2 cellular contexts compared by ENCODE assay signal in genomic region chr1:38918568-38918967, GRCh38.
TF ChIP-seq lines count a peak whose summit lies in the region.

No MANE protein-coding gene starts in this region.

TF ChIP-seq in SK-N-SH treated with all-trans-retinoic acid at 6 μM for 48 hours, 23 proteins besides CTCF, POLR2A, EP300 and RAD21 (continued from another document):
- TF ChIP-seq CSDC2 (CRISPR knock-in tag; IDR thresholded peaks at IDR 0.05), result no peak
- no peak for TF ChIP-seq ZNF70 (CRISPR knock-in tag; IDR thresholded peaks at IDR 0.05)
- no peak for TF ChIP-seq ESRRG (CRISPR knock-in tag; IDR thresholded peaks at IDR 0.05)
- no peak for TF ChIP-seq PATZ1 (CRISPR knock-in tag; IDR thresholded peaks at IDR 0.05; ENCODE audit: borderline replicate concordance)
- no peak for TF ChIP-seq CSRNP3 (CRISPR knock-in tag; IDR thresholded peaks at IDR 0.05)
- TF ChIP-seq ZNF565 (CRISPR knock-in tag; conservative IDR thresholded peaks at IDR 0.05; ENCODE audit: low read depth), result no peak
- TF ChIP-seq OSR1 (CRISPR knock-in tag; IDR thresholded peaks at IDR 0.05), result no peak
- TF ChIP-seq TSHZ2 (CRISPR knock-in tag; IDR thresholded peaks at IDR 0.05), result no peak
- no peak for TF ChIP-seq ISL1 (CRISPR knock-in tag; IDR thresholded peaks at IDR 0.05)
- TF ChIP-seq GLIS3 (CRISPR knock-in tag; IDR thresholded peaks at IDR 0.05), result no peak
- no peak for TF ChIP-seq POU6F1 (CRISPR knock-in tag; IDR thresholded peaks at IDR 0.05; ENCODE audit: borderline replicate concordance, low read depth)
- TF ChIP-seq SNAI2 (CRISPR knock-in tag; IDR thresholded peaks at IDR 0.05), result no peak
- no peak for TF ChIP-seq ARNTL (CRISPR knock-in tag; IDR thresholded peaks at IDR 0.05; ENCODE audit: borderline replicate concordance, low read depth)
- no peak for TF ChIP-seq BACH2 (CRISPR knock-in tag; IDR thresholded peaks at IDR 0.05; ENCODE audit: borderline replicate concordance)
- TF ChIP-seq ZFP30 (CRISPR knock-in tag; IDR thresholded peaks at IDR 0.05), result no peak
- no peak for TF ChIP-seq RARB (CRISPR knock-in tag; IDR thresholded peaks at IDR 0.05)
- TF ChIP-seq ZC3H10 (CRISPR knock-in tag; IDR thresholded peaks at IDR 0.05), result no peak
- no peak for TF ChIP-seq ZNF8 (CRISPR knock-in tag; IDR thresholded peaks at IDR 0.05)

TF ChIP-seq in SK-N-SH, 30 proteins besides CTCF, POLR2A, EP300 and RAD21 (continued from another document):
- no peak for TF ChIP-seq ZBTB33 (IDR thresholded peaks at IDR 0.05; ENCODE audit: borderline replicate concordance, low read depth)
- TF ChIP-seq USF1 (IDR thresholded peaks at IDR 0.05; ENCODE audit: borderline replicate concordance, low read depth), result no peak
- TF ChIP-seq RFX5 (IDR thresholded peaks at IDR 0.05; ENCODE audit: low read length), result no peak
- TF ChIP-seq RCOR1 (IDR thresholded peaks at IDR 0.05; ENCODE audit: low read length), result no peak
- TF ChIP-seq REST (IDR thresholded peaks at IDR 0.05; ENCODE audit: low read depth, low read length), result no peak
- no peak for TF ChIP-seq RXRA (IDR thresholded peaks at IDR 0.05; ENCODE audit: borderline replicate concordance, low read depth)
- no peak for TF ChIP-seq GATA2 (CRISPR knock-in tag; IDR thresholded peaks at IDR 0.05)
